8 cellular contexts compared by ENCODE assay signal in the genomic region with DNA sequence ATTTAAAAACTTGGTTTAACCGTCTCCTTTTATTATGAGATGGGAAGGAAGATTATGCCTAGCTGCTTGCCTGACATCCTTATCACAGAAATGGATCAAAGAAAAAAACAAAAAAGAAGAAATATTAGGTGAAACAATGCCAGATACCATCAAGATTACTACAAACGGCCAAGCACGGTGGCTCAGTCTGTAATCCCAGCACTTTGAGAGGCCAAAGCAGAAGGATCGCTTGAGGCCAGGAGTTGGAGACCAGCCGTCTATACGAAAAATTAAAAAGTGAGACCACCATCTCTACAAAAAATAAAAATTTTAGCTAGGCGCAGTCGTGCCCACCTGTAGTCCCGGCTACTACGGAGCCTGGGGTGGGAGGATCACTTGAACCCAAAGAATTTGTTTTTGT. TPM values are rescaled to one million over a fixed set of nuclear protein-coding genes. Genes with fewer than 3 reads are reported as not detected.
A peak's percentile ranks its signal among the peaks of the same experiment; 100 is the strongest.
DNase-seq lines count a peak whose midpoint lies in the region; ATAC-seq and TF ChIP-seq lines count a peak whose summit lies in the region.

No MANE protein-coding gene starts in this region.

- peak overlapping the region; percentile 93 for H3K4me3 Mint-ChIP-seq in GM23338

- no peaks in the 10 kb centered on the region for H3F3A ChIP-seq in GM23338 (replicated peaks; ENCODE audit: low read depth)

- no peaks in the 10 kb centered on the region for H3K36me3 ChIP-seq in GM23338 (ENCODE audit: insufficient read depth)
- 0 out of 2 replicates have a peak, but pooled peaks cover 2% of the 10 kb centered on the region for H3K36me3 ChIP-seq in SK-N-MC (ENCODE audit: insufficient read depth, low read length)
- no peaks in the 10 kb centered on the region for H3K36me3 ChIP-seq in fibroblast of lung (ENCODE audit: control insufficient read depth, insufficient read depth, low read length)
- H3K36me3 ChIP-seq in skeletal muscle satellite cell (ENCODE audit: insufficient read depth, low read length): no peaks in the 10 kb centered on the region

- no peak overlapping the region for H2AFZ ChIP-seq in GM23338
- no peak overlapping the region for H2AFZ ChIP-seq in fibroblast of lung (ENCODE audit: low read length)

- no peak overlapping the region for H3K27ac ChIP-seq in GM23338 (ENCODE audit: low read depth)
- no peak overlapping the region; the same call in 1 of the 2 replicates for H3K27ac ChIP-seq in SK-N-MC
- no peak overlapping the region for H3K27ac ChIP-seq in fibroblast of lung (ENCODE audit: insufficient read depth, low read length)

- ATAC-seq in GM23338: no peak

- H3K4me2 ChIP-seq in GM23338: peak overlapping the region; percentile 91; the same call in 1 of the 2 replicates
- H3K4me2 ChIP-seq in fibroblast of lung (ENCODE audit: extremely low read depth, insufficient read depth, low read length): peak overlapping the region; percentile 89
- peak overlapping the region; percentile 93 for H3K4me2 ChIP-seq in skeletal muscle satellite cell (ENCODE audit: low read length)

- H3K27me3 Mint-ChIP-seq in GM23338 (ENCODE audit: insufficient read depth, low read depth, poor library complexity): peaks cover 2% of the 10 kb centered on the region

- H3K27me3 ChIP-seq in GM23338 (ENCODE audit: insufficient read depth) (no peaks in the 10 kb centered on the region), fibroblast of lung (ENCODE audit: control insufficient read depth, insufficient read depth, low read length) (no peaks in the 10 kb centered on the region), skeletal muscle satellite cell (ENCODE audit: control insufficient read depth, insufficient read depth, low read length) (no peaks in the 10 kb centered on the region)

- no peak for TF ChIP-seq POLR2A in erythroblast (IDR thresholded peaks at IDR 0.05; ENCODE audit: low read length)

- H4K20me1 ChIP-seq in GM23338 (replicated peaks; ENCODE audit: insufficient read depth) (peaks cover 12% of the 10 kb centered on the region), fibroblast of lung (ENCODE audit: control insufficient read depth, extremely low read depth, insufficient read depth, low read length) (no peaks in the 10 kb centered on the region)

- H3K27ac Mint-ChIP-seq in GM23338: no peak overlapping the region

- no peaks in the 10 kb centered on the region for H3K9me2 ChIP-seq in GM23338 (ENCODE audit: insufficient read depth)

- H3K4me1 Mint-ChIP-seq in GM23338: peaks cover 43% of the 10 kb centered on the region

- H3K9ac ChIP-seq in SK-N-MC (ENCODE audit: insufficient read length): peak overlapping the region; percentile 88
- H3K9ac ChIP-seq in fibroblast of lung (ENCODE audit: insufficient read depth, low read length): no peak overlapping the region
- peak overlapping the region; percentile 98 for H3K9ac ChIP-seq in skeletal muscle satellite cell (ENCODE audit: low read depth, low read length)

- H3K4me1 ChIP-seq in GM23338 (ENCODE audit: insufficient read depth): peaks cover 33% of the 10 kb centered on the region
- peaks cover 3% of the 10 kb centered on the region for H3K4me1 ChIP-seq in fibroblast of lung (ENCODE audit: control insufficient read depth, extremely low read depth, insufficient read depth, low read length)
- peaks cover 27% of the 10 kb centered on the region for H3K4me1 ChIP-seq in skeletal muscle satellite cell (ENCODE audit: control insufficient read depth, insufficient read depth, low read length)

- TF ChIP-seq CTCF in GM23338 (conservative IDR thresholded peaks at IDR 0.05; ENCODE audit: low read depth in 2 of 2): no peak
- TF ChIP-seq CTCF in fibroblast of lung (conservative IDR thresholded peaks at IDR 0.05 in 1 of 2, IDR thresholded peaks at IDR 0.05 in 1 of 2; ENCODE audit: low read depth in 1 of 2, low read length in 2 of 2): no peak

- no peaks in the 10 kb centered on the region for H3K9me3 ChIP-seq in SK-N-MC (ENCODE audit: low read depth, low read length)
- no peaks in the 10 kb centered on the region for H3K9me3 ChIP-seq in fibroblast of lung (ENCODE audit: control insufficient read depth, insufficient read depth, low read depth, low read length)
- no peaks in the 10 kb centered on the region for H3K9me3 ChIP-seq in skeletal muscle satellite cell (replicated peaks; ENCODE audit: low read length)

- DNase-seq in GM23338 (ENCODE audit: low spot score): no peak
- DNase-seq in SK-N-MC (ENCODE audit: low read depth, low spot score): no peak
- no peak for DNase-seq in fibroblast of lung (ENCODE audit: low read depth in 2 of 2)
- DNase-seq in foreskin melanocyte: no peak
- no peak for DNase-seq in erythroblast (lab: John Stamatoyannopoulos, UW)
- DNase-seq in effector CD8-positive, alpha-beta T cell (lab: John Stamatoyannopoulos, UW): no peak
- DNase-seq in NCI-H1417 treated with DMSO at 0.1 percent for 48 hours (lab: John Stamatoyannopoulos, UW): no peak

- H3K79me2 ChIP-seq in GM23338 (replicated peaks; ENCODE audit: insufficient read depth): peaks cover 64% of the 10 kb centered on the region
- peaks cover 56% of the 10 kb centered on the region for H3K79me2 ChIP-seq in fibroblast of lung (ENCODE audit: control insufficient read depth, insufficient read depth, low read length)

- H3K36me3 Mint-ChIP-seq in GM23338 (ENCODE audit: low read depth): peaks cover 3% of the 10 kb centered on the region; the same call in 1 of the 3 replicates

- H3K9me3 Mint-ChIP-seq in GM23338: no peaks in the 10 kb centered on the region; the same call in 2 of the 3 replicates

- peak overlapping the region; percentile 86; the same call in 1 of the 2 replicates for H3K4me3 ChIP-seq in GM23338
- peak overlapping the region; percentile 94 for H3K4me3 ChIP-seq in SK-N-MC
- peak overlapping the region; percentile 55 to 93 (median 74) for H3K4me3 ChIP-seq in fibroblast of lung (replicated peaks in 1 of 4; ENCODE audit: control extremely low read depth in 1 of 4, insufficient read depth in 1 of 4, low read depth in 3 of 4, low read length in 4 of 4)
- peak overlapping the region; percentile 97 for H3K4me3 ChIP-seq in skeletal muscle satellite cell (ENCODE audit: low read length)

TF ChIP-seq in GM23338, 12 proteins besides CTCF, POLR2A, EP300 and RAD21 (continues in another document):
- TF ChIP-seq EZH2 (IDR thresholded peaks at IDR 0.05; ENCODE audit: low read depth, unreplicated experiment) (no peak), ZNF114 (CRISPR knock-in tag; IDR thresholded peaks at IDR 0.05) (no peak), ZNF331 (CRISPR knock-in tag; IDR thresholded peaks at IDR 0.05; ENCODE audit: low read depth) (no peak), JUNB (IDR thresholded peaks at IDR 0.05; ENCODE audit: unreplicated experiment) (no peak), STAT1 (IDR thresholded peaks at IDR 0.05; ENCODE audit: unreplicated experiment) (no peak), NANOG (IDR thresholded peaks at IDR 0.05; ENCODE audit: borderline replicate concordance) (no peak), CREB1 (CRISPR knock-in tag; IDR thresholded peaks at IDR 0.05; ENCODE audit: low read depth) (no peak), EZH2phosphoT487 (IDR thresholded peaks at IDR 0.05; ENCODE audit: unreplicated experiment) (no peak)
- TF ChIP-seq, protein P1, sequence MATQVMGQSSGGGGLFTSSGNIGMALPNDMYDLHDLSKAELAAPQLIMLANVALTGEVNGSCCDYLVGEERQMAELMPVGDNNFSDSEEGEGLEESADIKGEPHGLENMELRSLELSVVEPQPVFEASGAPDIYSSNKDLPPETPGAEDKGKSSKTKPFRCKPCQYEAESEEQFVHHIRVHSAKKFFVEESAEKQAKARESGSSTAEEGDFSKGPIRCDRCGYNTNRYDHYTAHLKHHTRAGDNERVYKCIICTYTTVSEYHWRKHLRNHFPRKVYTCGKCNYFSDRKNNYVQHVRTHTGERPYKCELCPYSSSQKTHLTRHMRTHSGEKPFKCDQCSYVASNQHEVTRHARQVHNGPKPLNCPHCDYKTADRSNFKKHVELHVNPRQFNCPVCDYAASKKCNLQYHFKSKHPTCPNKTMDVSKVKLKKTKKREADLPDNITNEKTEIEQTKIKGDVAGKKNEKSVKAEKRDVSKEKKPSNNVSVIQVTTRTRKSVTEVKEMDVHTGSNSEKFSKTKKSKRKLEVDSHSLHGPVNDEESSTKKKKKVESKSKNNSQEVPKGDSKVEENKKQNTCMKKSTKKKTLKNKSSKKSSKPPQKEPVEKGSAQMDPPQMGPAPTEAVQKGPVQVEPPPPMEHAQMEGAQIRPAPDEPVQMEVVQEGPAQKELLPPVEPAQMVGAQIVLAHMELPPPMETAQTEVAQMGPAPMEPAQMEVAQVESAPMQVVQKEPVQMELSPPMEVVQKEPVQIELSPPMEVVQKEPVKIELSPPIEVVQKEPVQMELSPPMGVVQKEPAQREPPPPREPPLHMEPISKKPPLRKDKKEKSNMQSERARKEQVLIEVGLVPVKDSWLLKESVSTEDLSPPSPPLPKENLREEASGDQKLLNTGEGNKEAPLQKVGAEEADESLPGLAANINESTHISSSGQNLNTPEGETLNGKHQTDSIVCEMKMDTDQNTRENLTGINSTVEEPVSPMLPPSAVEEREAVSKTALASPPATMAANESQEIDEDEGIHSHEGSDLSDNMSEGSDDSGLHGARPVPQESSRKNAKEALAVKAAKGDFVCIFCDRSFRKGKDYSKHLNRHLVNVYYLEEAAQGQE (IDR thresholded peaks at IDR 0.05; ENCODE audit: unreplicated experiment): no peak
- TF ChIP-seq, protein P2, sequence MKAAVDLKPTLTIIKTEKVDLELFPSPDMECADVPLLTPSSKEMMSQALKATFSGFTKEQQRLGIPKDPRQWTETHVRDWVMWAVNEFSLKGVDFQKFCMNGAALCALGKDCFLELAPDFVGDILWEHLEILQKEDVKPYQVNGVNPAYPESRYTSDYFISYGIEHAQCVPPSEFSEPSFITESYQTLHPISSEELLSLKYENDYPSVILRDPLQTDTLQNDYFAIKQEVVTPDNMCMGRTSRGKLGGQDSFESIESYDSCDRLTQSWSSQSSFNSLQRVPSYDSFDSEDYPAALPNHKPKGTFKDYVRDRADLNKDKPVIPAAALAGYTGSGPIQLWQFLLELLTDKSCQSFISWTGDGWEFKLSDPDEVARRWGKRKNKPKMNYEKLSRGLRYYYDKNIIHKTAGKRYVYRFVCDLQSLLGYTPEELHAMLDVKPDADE (IDR thresholded peaks at IDR 0.05): no peak

RNA-seq across cellular contexts. Expression of gene FRYL, which starts 2.3 kb away (rescaled TPM):
- 44.6 and 53.3 TPM in 2 replicates for total RNA-seq in GM23338 (2014; rRNA removed; shearing (Covaris generic))
- polyA plus RNA-seq in GM23338 (2016; fragmentation: Nextera tagmentation; extraction: Ambion mirVana) (24.7 and 30.7 TPM in 2 replicates), fibroblast of lung (19.5 and 20.3 TPM in 2 replicates)
- total RNA-seq in fibroblast of lung: 33.9 and 61.4 TPM in 2 replicates
- 11.0 and 12.7 TPM in 2 replicates for polyA plus RNA-seq in fibroblast of lung (2012)
- polyA minus RNA-seq in fibroblast of lung (ENCODE audit: low replicate concordance): 21.1 and 23.0 TPM in 2 replicates
- total RNA-seq in skeletal muscle satellite cell (2012; rRNA removed): 38.8 and 41.3 TPM in 2 replicates

RNA-seq across cellular contexts. Expression of gene OCIAD1, which starts 53.1 kb away (rescaled TPM):
- 125 and 168 TPM in 2 replicates for total RNA-seq in GM23338 (2014; rRNA removed; shearing (Covaris generic))
- polyA plus RNA-seq in GM23338 (2016; fragmentation: Nextera tagmentation; extraction: Ambion mirVana) (166 and 190 TPM in 2 replicates), fibroblast of lung (157 and 163 TPM in 2 replicates)
- total RNA-seq in fibroblast of lung: 75.8 and 92.8 TPM in 2 replicates
- polyA plus RNA-seq in fibroblast of lung (2012): 120 and 122 TPM in 2 replicates
- polyA minus RNA-seq in fibroblast of lung (ENCODE audit: low replicate concordance): 21.3 and 28.9 TPM in 2 replicates
- total RNA-seq in skeletal muscle satellite cell (2012; rRNA removed): 88.7 and 90.8 TPM in 2 replicates
